1 cellular context compared by ENCODE assay signal in genomic region chr6:3194535-3195376, GRCh38.
TF ChIP-seq lines count a peak whose summit lies in the region.

No MANE protein-coding gene starts in this region.

TF ChIP-seq in SK-N-SH treated with all-trans-retinoic acid at 6 μM for 48 hours, 23 proteins besides CTCF, POLR2A, EP300 and RAD21 (continued from another document):
- TF ChIP-seq PATZ1 (CRISPR knock-in tag; IDR thresholded peaks at IDR 0.05; ENCODE audit: borderline replicate concordance) (no peak), SNAI2 (CRISPR knock-in tag; IDR thresholded peaks at IDR 0.05) (no peak), TCF4 (CRISPR knock-in tag; IDR thresholded peaks at IDR 0.05; ENCODE audit: borderline replicate concordance) (no peak), ISL1 (CRISPR knock-in tag; IDR thresholded peaks at IDR 0.05) (no peak)
